12 cellular contexts compared by ENCODE assay signal in the genomic region with DNA sequence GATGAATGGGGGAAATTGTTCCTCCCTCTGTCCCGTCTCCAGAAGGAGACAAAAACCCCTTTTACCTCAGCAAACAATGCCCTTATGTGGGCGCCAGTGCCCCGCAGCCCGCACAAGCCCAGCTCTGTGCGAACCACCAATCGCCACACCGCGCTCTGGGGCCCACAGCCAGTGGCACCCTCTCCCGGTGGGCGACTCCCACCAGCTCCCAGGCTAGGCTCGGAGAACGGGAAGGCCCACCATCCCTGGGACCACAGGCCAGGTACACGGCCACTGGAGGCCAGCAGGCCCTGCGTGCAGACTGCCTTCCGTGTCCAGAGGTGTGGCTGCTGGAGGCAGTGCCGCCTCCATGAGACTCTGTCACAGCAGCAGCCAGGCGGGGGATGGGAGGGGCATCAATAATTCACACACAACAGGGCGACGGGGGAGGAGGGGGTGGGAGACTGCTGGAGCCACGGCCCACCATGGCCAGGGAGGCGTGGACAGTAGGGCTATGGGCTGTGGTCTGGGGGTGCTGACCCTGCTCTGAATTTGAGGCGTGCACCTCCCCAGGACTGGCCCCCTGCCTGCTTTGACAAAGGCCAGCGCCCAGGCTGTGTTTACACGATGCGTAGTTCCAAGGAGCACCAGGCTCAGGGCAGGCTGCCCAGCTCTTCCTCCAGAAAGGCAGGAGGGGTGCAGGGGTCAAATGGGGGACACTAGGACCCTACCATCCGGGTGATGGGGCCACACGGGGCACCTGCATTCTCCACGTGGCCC.
A peak's percentile ranks its signal among the peaks of the same experiment; 100 is the strongest.
DNase-seq lines count a peak whose midpoint lies in the region; ATAC-seq, FAIRE-seq and TF ChIP-seq lines count a peak whose summit lies in the region.
"Had no signal": no experiment of that assay in that cellular context is flagged by ENCODE, and none has a peak within 500 bp of the region (broad histone marks: within the 10 kb centered on the region; RNA-seq: fewer than 3 reads in every experiment).

No MANE protein-coding gene starts in this region.

- H3K36me3 ChIP-seq in endothelial cell of umbilical vein (ENCODE audit: control insufficient read depth in 2 of 2, extremely low read depth in 1 of 2, insufficient read depth in 2 of 2, low read length in 2 of 2) (peaks cover 8 to 31% of the 10 kb centered on the region in 2 experiments), mesodermal cell (ENCODE audit: control insufficient read depth, insufficient read depth, low read length) (peaks cover 85% of the 10 kb centered on the region), stomach (peaks cover 0 to 21% (median 9%) of the 10 kb centered on the region in 4 donors)

- no peaks in the 10 kb centered on the region for H3K9me3 ChIP-seq in endothelial cell of umbilical vein (replicated peaks; ENCODE audit: control insufficient read depth, insufficient read depth, low read length)
- no peaks in the 10 kb centered on the region for H3K9me3 ChIP-seq in mesodermal cell (ENCODE audit: control insufficient read depth, low read length)
- H3K9me3 ChIP-seq in stomach, result no peaks in the 10 kb centered on the region

- ATAC-seq in HG03342 (IDR thresholded peaks at IDR 0.05; ENCODE audit: unreplicated experiment), result no peak
- ATAC-seq: activated T-cell treated with anti-CD3 and anti-CD28 coated beads, Interleukin-2, amount 50 U/mL, for 72 hours; GM12878 had no signal

- H3K27ac ChIP-seq in endothelial cell of umbilical vein (ENCODE audit: insufficient read depth, low read depth, low read length), result peak overlapping the region; percentile 97
- H3K27ac ChIP-seq in mesodermal cell (ENCODE audit: low read depth, low read length, severe bottlenecking), result peak overlapping the region; percentile 29
- peak overlapping the region; percentile 84 to 93 (median 89) for H3K27ac ChIP-seq in stomach
- H3K27ac ChIP-seq: WERI-Rb-1 had no signal

- CTCF ChIA-PET in endothelial cell of umbilical vein (lab: Charles Lee), result interaction anchor here (1.0 kb wide), 1 partner anchor 22 kb away, joined by 3 read pairs; no protein-coding TSS in a partner anchor

- POLR2A ChIA-PET in endothelial cell of umbilical vein (lab: Charles Lee), result no interaction called here

- no peak overlapping the region for H2AFZ ChIP-seq in endothelial cell of umbilical vein (ENCODE audit: low read depth, low read length)

- peak; percentile 17 for TF ChIP-seq POLR2A in endothelial cell of umbilical vein (IDR thresholded peaks at IDR 0.05; ENCODE audit: low read depth, low read length)
- TF ChIP-seq POLR2A in stomach (IDR thresholded peaks at IDR 0.05), result no peak

- intact Hi-C loops in endothelial cell of umbilical vein (cut with micrococcal nuclease) (no loop called here), stomach (cut with DNase I; ENCODE audit: low total_unique reads) (no loop called here)

- H3K27me3 ChIP-seq in endothelial cell of umbilical vein (ENCODE audit: control insufficient read depth in 2 of 2, insufficient read depth in 2 of 2, low read length in 2 of 2) (no peaks in the 10 kb centered on the region), stomach (no peaks in the 10 kb centered on the region)

- TF ChIP-seq CTCF in endothelial cell of umbilical vein (IDR thresholded peaks at IDR 0.05; ENCODE audit: extremely low read depth in 1 of 2, insufficient read depth in 1 of 2, low read depth in 1 of 2, low read length in 2 of 2), result no peak
- no peak for TF ChIP-seq CTCF in stomach (IDR thresholded peaks at IDR 0.05)

- WGBS in mesodermal cell (ENCODE audit: insufficient coverage in 2 of 2), 2 experiments, result 81 to 90% methylated on average over 17 to 20 of the region's 28 CpGs
- WGBS in stomach, 5 donors, result 31 to 45% (median 35%) methylated on average over 23 to 28 of the region's 28 CpGs

- no TSS peak for BruUV-seq in endothelial cell of umbilical vein (replicated peaks; lab: Mats Ljungman, UMichigan)

- no peaks in the 10 kb centered on the region for H3K9me1 ChIP-seq in endothelial cell of umbilical vein (replicated peaks; ENCODE audit: control insufficient read depth, extremely low read depth, insufficient read depth, low read length)

- peaks cover 98% of the 10 kb centered on the region for H3K79me2 ChIP-seq in endothelial cell of umbilical vein (ENCODE audit: control insufficient read depth, insufficient read depth, low read length)

- no peak for TF ChIP-seq EP300 in stomach (IDR thresholded peaks at IDR 0.05)

- H3K9ac ChIP-seq in endothelial cell of umbilical vein (replicated peaks; ENCODE audit: extremely low read depth, insufficient read depth, low read length), result no peak overlapping the region

- dilution Hi-C loops in endothelial cell of umbilical vein (cut with MboI; ENCODE audit: extremely low pct_ligation_motif_present, low sequenced_read_pairs), result no loop called here

- FAIRE-seq in endothelial cell of umbilical vein (lab: Jason Lieb, UNC), result no peak
- FAIRE-seq: GM12878 had no signal

- H3K4me3 ChIP-seq in endothelial cell of umbilical vein (replicated peaks in 1 of 3; ENCODE audit: insufficient read depth in 1 of 3, low read depth in 1 of 3, low read length in 3 of 3) (no peak overlapping the region), mesodermal cell (ENCODE audit: extremely low read depth, insufficient read depth, low read length, poor library complexity, severe bottlenecking) (no peak overlapping the region), stomach (peak overlapping the region in 1 of 4 donors; percentile 16)
- H3K4me3 ChIP-seq: GM12878 had no signal

- no peak overlapping the region for H3K4me2 ChIP-seq in endothelial cell of umbilical vein (ENCODE audit: insufficient read depth, low read length)

- H4K20me1 ChIP-seq in endothelial cell of umbilical vein (replicated peaks; ENCODE audit: control insufficient read depth, extremely low read depth, insufficient read depth, low read length), result no peaks in the 10 kb centered on the region

- H3K4me1 ChIP-seq in endothelial cell of umbilical vein (ENCODE audit: control insufficient read depth, extremely low read depth, insufficient read depth, low read length) (peaks cover 50% of the 10 kb centered on the region), mesodermal cell (ENCODE audit: control insufficient read depth, insufficient read depth, low read length, poor library complexity, severe bottlenecking) (peaks cover 39% of the 10 kb centered on the region), stomach (peaks cover 59 to 78% (median 69%) of the 10 kb centered on the region in 4 donors)

- DNase-seq in NCI-H526 (lab: John Stamatoyannopoulos, UW), result peak; percentile 56 to 81
- DNase-seq in endothelial cell of umbilical vein (ENCODE audit: low read depth, low spot score), result no peak
- peak; percentile 83 for DNase-seq in stomach
- DNase-seq in activated naive CD4-positive, alpha-beta T cell treated with anti-CD3 and anti-CD28 coated beads, Interleukin-2, amount 50 U/mL, for 16 hours, result no peak
- no peak for DNase-seq in NCI-H1930 (lab: John Stamatoyannopoulos, UW)
- DNase-seq in cortex of kidney (lab: John Stamatoyannopoulos, UW), result no peak
- DNase-seq: activated T-cell treated with anti-CD3 and anti-CD28 coated beads, Interleukin-2, amount 50 U/mL, for 72 hours; Calu3; WERI-Rb-1 had no signal

TF ChIP-seq in endothelial cell of umbilical vein, 7 proteins besides CTCF, POLR2A, EP300 and RAD21:
- TF ChIP-seq POLR2AphosphoS5 (IDR thresholded peaks at IDR 0.05; ENCODE audit: insufficient read depth, low read depth, low read length), result no peak
- TF ChIP-seq FOS (IDR thresholded peaks at IDR 0.05; ENCODE audit: borderline replicate concordance, insufficient read depth, low read length), result no peak
- no peak for TF ChIP-seq GATA2 (IDR thresholded peaks at IDR 0.05; ENCODE audit: insufficient read depth, insufficient read length, low read depth, low read length)
- TF ChIP-seq EZH2 (IDR thresholded peaks at IDR 0.05; ENCODE audit: borderline replicate concordance, low read depth, low read length, severe bottlenecking), result no peak
- no peak for TF ChIP-seq JUN (IDR thresholded peaks at IDR 0.05; ENCODE audit: borderline replicate concordance, insufficient read depth, insufficient read length, low read depth)
- no peak for TF ChIP-seq MYC (IDR thresholded peaks at IDR 0.05; ENCODE audit: low read depth, low read length)
- TF ChIP-seq, protein P1, sequence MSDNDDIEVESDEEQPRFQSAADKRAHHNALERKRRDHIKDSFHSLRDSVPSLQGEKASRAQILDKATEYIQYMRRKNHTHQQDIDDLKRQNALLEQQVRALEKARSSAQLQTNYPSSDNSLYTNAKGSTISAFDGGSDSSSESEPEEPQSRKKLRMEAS (IDR thresholded peaks at IDR 0.05; ENCODE audit: insufficient read depth, insufficient read length), result no peak

Comparison
In these comparisons a context has a peak if more than half of its experiments do, and no peak if none do; other contexts are left out.
1. DNase-seq: peak in NCI-H526 (2 of 2) and stomach (single experiment); none in endothelial cell of umbilical vein (single experiment), activated naive CD4-positive, alpha-beta T cell treated with anti-CD3 and anti-CD28 coated beads, Interleukin-2, amount 50 U/mL, for 16 hours (single experiment), NCI-H1930 (0 of 2) and cortex of kidney (single experiment).
2. H3K27ac ChIP-seq: peak in every context shown above with its lines; median percentile 97 in endothelial cell of umbilical vein; 89 in stomach; 29 in mesodermal cell.